In genomic region chr7:127514499-127514898, GRCh38 we compare ENCODE assay signal across 9 cellular contexts.
A peak's percentile ranks its signal among the peaks of the same experiment; 100 is the strongest.
DNase-seq lines count a peak whose midpoint lies in the region; ATAC-seq and TF ChIP-seq lines count a peak whose summit lies in the region.
"Had no signal": no experiment of that assay in that cellular context is flagged by ENCODE, and none has a peak within 500 bp of the region (broad histone marks: within the 10 kb centered on the region; RNA-seq: fewer than 3 reads in every experiment).

No MANE protein-coding gene starts in this region.

- no peaks in the 10 kb centered on the region for H3K36me3 ChIP-seq in CD4-positive, alpha-beta memory T cell (ENCODE audit: insufficient read depth, low read length)
- H3K36me3 ChIP-seq in mesenchymal stem cell (ENCODE audit: control insufficient read depth in 1 of 2, insufficient read depth in 2 of 2, low read depth in 1 of 2, low read length in 2 of 2), result no peaks in the 10 kb centered on the region
- H3K36me3 ChIP-seq: thoracic aorta had no signal

- H3K4me1 Mint-ChIP-seq in CD4-positive, alpha-beta memory T cell, result no peaks in the 10 kb centered on the region
- H3K4me1 Mint-ChIP-seq in H9, result peaks cover 4 to 7% of the 10 kb centered on the region in 2 experiments; a peak in 3 of 4 replicates

- H3K23me2 ChIP-seq in H9 (ENCODE audit: insufficient read length, low read depth, low read length, poor library complexity, severe bottlenecking), result no peaks in the 10 kb centered on the region

- DNase-seq in CD4-positive, alpha-beta memory T cell, result peak in 4 of 5 donors; percentile 22 to 44 (median 36)
- no peak for DNase-seq in H9
- peak; percentile 54 for DNase-seq in NCI-H345 (lab: John Stamatoyannopoulos, UW)
- peak; percentile 32 for DNase-seq in central memory CD4-positive, alpha-beta T cell
- DNase-seq in mesenchymal stem cell, result peak; percentile 37
- no peak for DNase-seq in stimulated activated CD4-positive, alpha-beta T cell treated with anti-CD3 and anti-CD28 coated beads, Interleukin-4, amount 100 ng/mL, for 4 hours
- DNase-seq in mesenteric fat pad (ENCODE audit: low spot score), result no peak

- no peaks in the 10 kb centered on the region for H3K79me2 ChIP-seq in H9 (ENCODE audit: insufficient read depth, low read length)

- TF ChIP-seq CTCF in H9 (conservative IDR thresholded peaks at IDR 0.05), result peak; percentile 52

- H2BK12ac ChIP-seq in H9 (ENCODE audit: insufficient read length, low read depth, low read length), result no peak overlapping the region
- no peak overlapping the region for H2BK12ac ChIP-seq in mesenchymal stem cell (ENCODE audit: low read length in 2 of 2)

- no peak overlapping the region for H3K4ac ChIP-seq in H9 (ENCODE audit: low read depth, low read length)
- no peak overlapping the region for H3K4ac ChIP-seq in mesenchymal stem cell (ENCODE audit: low read depth in 1 of 2, low read length in 2 of 2)

- no peak overlapping the region for H3T11ph ChIP-seq in H9 (ENCODE audit: low read length)

- H3K56ac ChIP-seq in H9 (ENCODE audit: insufficient read length, low read depth, low read length), result no peak overlapping the region

- peaks cover 27 to 28% of the 10 kb centered on the region in 2 donors for H3K27me3 Mint-ChIP-seq in CD4-positive, alpha-beta memory T cell
- peaks cover 51% of the 10 kb centered on the region for H3K27me3 Mint-ChIP-seq in H9 (ENCODE audit: low read depth)

- intact Hi-C loops in CD4-positive, alpha-beta memory T cell (cut with micrococcal nuclease), result loop anchor here (1.0 to 5.0 kb wide), 3 partner anchors 122 to 260 kb away; partner anchors contain the start of gene ZNF800

- no peak overlapping the region for H3K9ac ChIP-seq in H9 (ENCODE audit: extremely low read depth, insufficient read length, low read length)
- H3K9ac ChIP-seq in mesenchymal stem cell (ENCODE audit: low read length), result no peak overlapping the region

- H4K91ac ChIP-seq in H9 (ENCODE audit: insufficient read length, low read depth, low read length) (no peak overlapping the region), mesenchymal stem cell (ENCODE audit: low read length) (no peak overlapping the region)

- H3K27me3 ChIP-seq in CD4-positive, alpha-beta memory T cell (ENCODE audit: insufficient read depth, low read length), result no peaks in the 10 kb centered on the region
- H3K27me3 ChIP-seq in H9 (ENCODE audit: insufficient read depth, low read length) (no peaks in the 10 kb centered on the region; the same call in 1 of the 2 replicates), mesenchymal stem cell (ENCODE audit: control insufficient read depth in 1 of 2, insufficient read depth in 1 of 2, low read length in 2 of 2) (peaks cover 0 to 30% of the 10 kb centered on the region in 2 experiments)

- no peak overlapping the region for H3K4me2 ChIP-seq in H9 (ENCODE audit: insufficient read depth, insufficient read length, low read length)
- no peak overlapping the region for H3K4me2 ChIP-seq in mesenchymal stem cell (ENCODE audit: low read length, poor library complexity, severe bottlenecking)

- no peaks in the 10 kb centered on the region for H4K20me1 ChIP-seq in H9 (ENCODE audit: control insufficient read depth, insufficient read depth, insufficient read length)

- H3K4me3 ChIP-seq in CD4-positive, alpha-beta memory T cell (ENCODE audit: low read length in 2 of 2), result no peak overlapping the region
- H3K4me3 ChIP-seq in mesenchymal stem cell (ENCODE audit: insufficient read depth in 1 of 2, low read depth in 1 of 2, low read length in 2 of 2), result no peak overlapping the region
- H3K4me3 ChIP-seq: thoracic aorta had no signal

- no peak overlapping the region for H2BK120ac ChIP-seq in H9 (ENCODE audit: low read depth, low read length, poor library complexity, severe bottlenecking)
- H2BK120ac ChIP-seq in mesenchymal stem cell (ENCODE audit: low read depth, low read length), result no peak overlapping the region

- no peak for ATAC-seq in HG02840 (IDR thresholded peaks at IDR 0.05; ENCODE audit: low FRiP score, unreplicated experiment)

- H4K5ac ChIP-seq in H9 (ENCODE audit: insufficient read length, low read depth, low read length), result no peak overlapping the region

- no peak overlapping the region for H2AK5ac ChIP-seq in H9 (ENCODE audit: insufficient read length, low read length)
- no peak overlapping the region for H2AK5ac ChIP-seq in mesenchymal stem cell (ENCODE audit: low read length, severe bottlenecking)

- no peak overlapping the region for H3K23ac ChIP-seq in H9 (ENCODE audit: insufficient read length, low read depth, low read length)
- no peak overlapping the region for H3K23ac ChIP-seq in mesenchymal stem cell (ENCODE audit: low read length in 2 of 2)

- H3K14ac ChIP-seq in H9 (ENCODE audit: insufficient read depth, low read length), result no peak overlapping the region
- H3K14ac ChIP-seq in mesenchymal stem cell (ENCODE audit: low read length in 2 of 2), result no peak overlapping the region

- no peaks in the 10 kb centered on the region for H3K4me1 ChIP-seq in CD4-positive, alpha-beta memory T cell (ENCODE audit: insufficient read depth, low read length)
- H3K4me1 ChIP-seq in H9 (ENCODE audit: insufficient read depth, low read length), result no peaks in the 10 kb centered on the region
- H3K4me1 ChIP-seq in mesenchymal stem cell (ENCODE audit: control insufficient read depth, insufficient read depth, low read depth, low read length), result no peaks in the 10 kb centered on the region

- no peaks in the 10 kb centered on the region for H3K9me3 Mint-ChIP-seq in CD4-positive, alpha-beta memory T cell
- no peaks in the 10 kb centered on the region for H3K9me3 Mint-ChIP-seq in H9

- H3K18ac ChIP-seq in H9 (ENCODE audit: insufficient read length, low read depth, low read length) (no peak overlapping the region), mesenchymal stem cell (ENCODE audit: low read depth in 1 of 2, low read length in 2 of 2) (no peak overlapping the region)

- H2AFZ ChIP-seq in H9 (ENCODE audit: low read length) (no peak overlapping the region), mesenchymal stem cell (ENCODE audit: low read depth, low read length) (no peak overlapping the region)

- no peak overlapping the region for H3K27ac ChIP-seq in CD4-positive, alpha-beta memory T cell (ENCODE audit: low read depth, low read length)
- H3K27ac ChIP-seq in H9 (ENCODE audit: insufficient read length, low read depth, low read length) (no peak overlapping the region), mesenchymal stem cell (ENCODE audit: low read length, poor library complexity, severe bottlenecking) (no peak overlapping the region)
- H3K27ac ChIP-seq: thoracic aorta had no signal

- H4K8ac ChIP-seq in H9 (replicated peaks; ENCODE audit: insufficient read length, low read depth, low read length) (no peak overlapping the region), mesenchymal stem cell (ENCODE audit: low read length) (no peak overlapping the region)

- H3K36me3 Mint-ChIP-seq in CD4-positive, alpha-beta memory T cell, result no peaks in the 10 kb centered on the region
- H3K36me3 Mint-ChIP-seq in H9 (ENCODE audit: insufficient read depth in 1 of 3, low read depth in 3 of 3), result no peaks in the 10 kb centered on the region

- no peak overlapping the region for H2BK15ac ChIP-seq in H9 (ENCODE audit: low read depth, low read length)
- H2BK15ac ChIP-seq in mesenchymal stem cell (ENCODE audit: low read depth, poor library complexity, severe bottlenecking), result no peak overlapping the region

- H3K4me3 Mint-ChIP-seq in CD4-positive, alpha-beta memory T cell, result no peak overlapping the region
- H3K4me3 Mint-ChIP-seq in H9, result no peak overlapping the region

- H3K79me1 ChIP-seq in H9 (ENCODE audit: insufficient read depth, low read depth, low read length, poor library complexity, severe bottlenecking), result no peaks in the 10 kb centered on the region
- H3K79me1 ChIP-seq in mesenchymal stem cell (replicated peaks; ENCODE audit: low read length, poor library complexity, severe bottlenecking), result no peaks in the 10 kb centered on the region

- no peak overlapping the region for H2BK5ac ChIP-seq in H9 (ENCODE audit: insufficient read length, low read length)
- H2BK5ac ChIP-seq in mesenchymal stem cell (ENCODE audit: low read depth, low read length, poor library complexity, severe bottlenecking), result no peak overlapping the region

- H3K9me3 ChIP-seq in CD4-positive, alpha-beta memory T cell (ENCODE audit: control insufficient read depth in 1 of 2, low read length in 2 of 2), result no peaks in the 10 kb centered on the region
- no peaks in the 10 kb centered on the region for H3K9me3 ChIP-seq in H9 (ENCODE audit: control insufficient read depth, low read depth, low read length)
- no peaks in the 10 kb centered on the region for H3K9me3 ChIP-seq in mesenchymal stem cell (ENCODE audit: control insufficient read depth, low read length)
- H3K9me3 ChIP-seq: thoracic aorta had no signal

- H2BK20ac ChIP-seq in H9 (ENCODE audit: low read depth, low read length, poor library complexity, severe bottlenecking), result no peak overlapping the region

- no peak overlapping the region for H3K27ac Mint-ChIP-seq in CD4-positive, alpha-beta memory T cell
- no peak overlapping the region for H3K27ac Mint-ChIP-seq in H9

- CTCF ChIA-PET in CD4-positive, alpha-beta memory T cell (lab: Charles Lee; ENCODE audit: partially characterized antibody), result interaction anchor here (0.9 to 1.8 kb wide), 14 partner anchors 8 to 711 kb away, joined by 3 to 11 read pairs (median 6); partner anchors contain the start of gene ZNF800

- POLR2A ChIA-PET in CD4-positive, alpha-beta memory T cell (lab: Charles Lee; ENCODE audit: partially characterized antibody), result interaction anchor here (1.0 kb wide), 1 partner anchor 166 kb away, joined by 3 read pairs; no protein-coding TSS in a partner anchor

Comparison
In these comparisons a context has a peak if more than half of its experiments do, and no peak if none do; other contexts are left out.
1. DNase-seq: peak in CD4-positive, alpha-beta memory T cell (4 of 5), NCI-H345 (single experiment), central memory CD4-positive, alpha-beta T cell (single experiment) and mesenchymal stem cell (single experiment); none in H9 (single experiment), stimulated activated CD4-positive, alpha-beta T cell treated with anti-CD3 and anti-CD28 coated beads, Interleukin-4, amount 100 ng/mL, for 4 hours (0 of 2) and mesenteric fat pad (single experiment).